8 cellular contexts compared by ENCODE assay signal in genomic region chr12:27975222-27976136, GRCh38. TPM values are rescaled to one million over a fixed set of nuclear protein-coding genes. Genes with fewer than 3 reads are reported as not detected.
A peak's percentile ranks its signal among the peaks of the same experiment; 100 is the strongest.
DNase-seq lines count a peak whose midpoint lies in the region; ATAC-seq and TF ChIP-seq lines count a peak whose summit lies in the region.

No MANE protein-coding gene starts in this region.

- no TSS peak for BruUV-seq in PC-3 (replicated peaks; lab: Mats Ljungman, UMichigan)

- 2% methylated on average over 47 of the region's 61 CpGs for WGBS in esophagus muscularis mucosa
- WGBS in psoas muscle, 3 donors = 1% methylated on average over 56 to 61 of the region's 61 CpGs

- ATAC-seq in PC-3 (peak; percentile 43), psoas muscle (peak in 1 of 4 donors; percentile 22), GM18870 (IDR thresholded peaks at IDR 0.05; ENCODE audit: unreplicated experiment) (no peak), HG03139 (IDR thresholded peaks at IDR 0.05; ENCODE audit: unreplicated experiment) (no peak), GM18861 (IDR thresholded peaks at IDR 0.05; ENCODE audit: unreplicated experiment) (no peak)

- TF ChIP-seq CTCF in PC-3 (conservative IDR thresholded peaks at IDR 0.05; ENCODE audit: low read depth, low read length) = no peak
- no peak for TF ChIP-seq CTCF in esophagus muscularis mucosa (IDR thresholded peaks at IDR 0.05)
- no peak for TF ChIP-seq CTCF in psoas muscle (IDR thresholded peaks at IDR 0.05)

- no peaks in the 10 kb centered on the region for H3K27me3 ChIP-seq in PC-3 (ENCODE audit: low read length)
- H3K27me3 ChIP-seq in esophagus muscularis mucosa = peaks cover 0 to 56% (median 15%) of the 10 kb centered on the region in 4 donors
- peaks cover 0 to 62% (median 19%) of the 10 kb centered on the region in 3 donors for H3K27me3 ChIP-seq in psoas muscle (ENCODE audit: insufficient read depth in 3 of 3, low read length in 2 of 3)

- H3F3A ChIP-seq in PC-3 (ENCODE audit: low read length, unreplicated experiment) = peaks cover 18% of the 10 kb centered on the region

- H3K9ac ChIP-seq in PC-3 (ENCODE audit: low read length) = peak overlapping the region; percentile 75

- POLR2A ChIA-PET in PC-3 (lab: Charles Lee; ENCODE audit: unreplicated experiment) = interaction anchor here (0.5 to 0.6 kb wide), 3 partner anchors 640 to 747 kb away, joined by 3 to 5 read pairs (median 5); no protein-coding TSS in a partner anchor

- H3K4me3 ChIP-seq in PC-3 (ENCODE audit: low read length) (peak overlapping the region; percentile 60), esophagus muscularis mucosa (peak overlapping the region; percentile 34 to 53 (median 36)), psoas muscle (peak overlapping the region; percentile 52)

- TF ChIP-seq EP300 in esophagus muscularis mucosa (IDR thresholded peaks at IDR 0.05) = no peak

- CTCF ChIA-PET in PC-3 (lab: Charles Lee) = no interaction called here

- peak overlapping the region; percentile 76 for H3K27ac ChIP-seq in PC-3 (ENCODE audit: low read length)
- H3K27ac ChIP-seq in esophagus muscularis mucosa (replicated peaks in 1 of 4) = no peak overlapping the region
- no peak overlapping the region for H3K27ac ChIP-seq in psoas muscle

- H3K4me1 ChIP-seq in PC-3 (ENCODE audit: insufficient read depth, low read length) (peaks cover 65% of the 10 kb centered on the region), esophagus muscularis mucosa (peaks cover 14 to 29% (median 26%) of the 10 kb centered on the region in 4 donors), psoas muscle (peaks cover 6% of the 10 kb centered on the region)

- no peaks in the 10 kb centered on the region for H3K36me3 ChIP-seq in PC-3 (ENCODE audit: low read depth, low read length)
- no peaks in the 10 kb centered on the region for H3K36me3 ChIP-seq in esophagus muscularis mucosa
- no peaks in the 10 kb centered on the region for H3K36me3 ChIP-seq in psoas muscle (ENCODE audit: insufficient read depth in 1 of 2, low read depth in 1 of 2)

- TF ChIP-seq POLR2A in esophagus muscularis mucosa (IDR thresholded peaks at IDR 0.05; ENCODE audit: low read depth) = no peak

- DNase-seq in ELR (ENCODE audit: low read depth) (peak; percentile 82), PC-3 (peak; percentile 92), esophagus muscularis mucosa (ENCODE audit: extremely low spot score) (no peak), psoas muscle (peak in 1 of 2 donors; percentile 22), head of caudate nucleus (no peak)

- no peaks in the 10 kb centered on the region for H4K20me1 ChIP-seq in PC-3 (ENCODE audit: low read length)

- peaks cover 26% of the 10 kb centered on the region for H3K79me2 ChIP-seq in PC-3 (ENCODE audit: low read length)

- H3K4me2 ChIP-seq in PC-3 (ENCODE audit: low read length) = peak overlapping the region; percentile 78

- peak overlapping the region; percentile 66 for H2AFZ ChIP-seq in PC-3 (ENCODE audit: low read length)

- H3K9me2 ChIP-seq in PC-3 (replicated peaks; ENCODE audit: low read length) = no peaks in the 10 kb centered on the region

- H3K9me3 ChIP-seq in PC-3 (ENCODE audit: low read length) (no peaks in the 10 kb centered on the region), esophagus muscularis mucosa (no peaks in the 10 kb centered on the region), psoas muscle (no peaks in the 10 kb centered on the region)

- intact Hi-C loops in PC-3 (cut with micrococcal nuclease) (no loop called here), esophagus muscularis mucosa (cut with DNase I) (loop anchor here (10.0 kb wide), 1 partner anchor 899 kb away; no protein-coding TSS in a partner anchor), psoas muscle (cut with DNase I) (loop anchor here in 1 of 2 donors (10.0 kb wide), 1 partner anchor 199 kb away; no protein-coding TSS in a partner anchor), head of caudate nucleus (cut with DNase I) (loop anchor here (10.0 kb wide), 2 partner anchors 219 to 899 kb away; partner anchors contain the start of gene CCDC91)

RNA-seq across cellular contexts. Expression of gene PTHLH, which starts 2.9 kb away (rescaled TPM):
- 383 and 414 TPM in 2 replicates for total RNA-seq in PC-3 (2014; rRNA removed)
- 1 to 10 TPM; 2.5 to 5.5 (median 3.3) TPM for total RNA-seq in esophagus muscularis mucosa
- under 1 TPM in 1 of 4 donors, not detected in 3; 0.54 TPM for total RNA-seq in psoas muscle
- under 1 TPM; 0.08 to 0.30 (median 0.20) TPM for polyA plus RNA-seq in psoas muscle

Comparison
In these comparisons a context has a peak if more than half of its experiments do, and no peak if none do; other contexts are left out.
1. DNase-seq: peak in ELR (single experiment) and PC-3 (single experiment); none in esophagus muscularis mucosa (single experiment) and head of caudate nucleus (0 of 42).
2. RNA of gene PTHLH, which starts 2.9 kb away (total RNA-seq): 383 to 414 TPM in PC-3; 2.5 to 5.5 TPM in esophagus muscularis mucosa and 0.54 TPM in psoas muscle; every median in the first group is over 10 times any median in the second.
3. Peak in every context shown above with its lines, with median percentiles within 50 percentile points of each other: H3K4me3 ChIP-seq.